19 cellular contexts compared by ENCODE assay signal in the genomic region with DNA sequence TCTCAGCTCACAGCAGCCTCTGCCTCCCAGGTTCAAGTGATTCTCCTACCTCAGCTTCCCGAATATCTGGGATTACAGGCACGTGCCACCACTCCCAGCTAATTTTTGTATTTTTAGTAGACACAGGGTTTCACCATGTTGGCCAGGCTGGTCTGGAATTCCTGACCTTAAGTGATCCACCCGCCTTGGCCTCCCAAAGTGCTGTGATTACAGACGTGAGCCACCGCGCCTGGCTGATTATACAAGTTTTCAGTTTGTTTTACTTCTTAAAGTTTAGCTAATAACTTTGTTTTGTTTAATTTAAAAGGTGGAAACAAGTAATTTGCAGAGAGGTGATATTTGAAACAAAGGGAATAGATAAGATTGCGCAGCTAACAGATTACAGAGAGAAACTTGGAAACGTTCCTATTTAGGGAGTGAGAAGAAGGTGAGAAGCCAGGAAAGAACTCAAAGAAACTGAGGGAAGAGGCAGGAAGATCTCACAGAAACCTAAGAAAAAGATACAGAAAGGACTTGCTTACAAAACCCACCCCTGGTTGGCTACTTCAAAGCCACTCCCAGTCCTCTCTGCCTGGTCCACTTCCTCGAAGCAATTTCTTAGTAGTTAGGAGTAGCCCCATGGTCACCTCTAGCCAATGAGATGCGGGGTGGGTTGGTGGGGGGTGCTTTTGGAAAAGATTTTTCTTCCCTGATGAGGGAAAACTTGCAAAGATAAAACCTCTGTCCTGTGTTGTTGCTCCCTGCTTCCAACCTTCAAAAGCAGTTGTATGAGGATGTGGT. TPM values are rescaled to one million over a fixed set of nuclear protein-coding genes. Genes with fewer than 3 reads are reported as not detected.
DNase-seq lines count a peak whose midpoint lies in the region; ATAC-seq and TF ChIP-seq lines count a peak whose summit lies in the region.
"Had no signal": no experiment of that assay in that cellular context is flagged by ENCODE, and none has a peak within 500 bp of the region (broad histone marks: within the 10 kb centered on the region; RNA-seq: fewer than 3 reads in every experiment).

No MANE protein-coding gene starts in this region.

- no peak overlapping the region for H4K5ac ChIP-seq in mesendoderm (ENCODE audit: low read length)

- no peak overlapping the region for H3K9ac ChIP-seq in mesendoderm (ENCODE audit: low read length)
- H3K9ac ChIP-seq: BLaER1 treated with 17β-estradiol and CSF1 and Interleukin-3, amounts not matched to agents 10 nM and 100 nM had no signal

- CTCF ChIA-PET in HEK293T (lab: Yijun Ruan, JAX): no interaction called here

- H2BK120ac ChIP-seq in mesendoderm (ENCODE audit: low read depth, low read length): no peak overlapping the region

- TF ChIP-seq CTCF in hepatocyte (IDR thresholded peaks at IDR 0.05; ENCODE audit: poor library complexity) (no peak), upper lobe of right lung (IDR thresholded peaks at IDR 0.05) (no peak)

- H3K9me2 ChIP-seq in hepatocyte (replicated peaks; ENCODE audit: insufficient read depth): no peaks in the 10 kb centered on the region

- ATAC-seq in upper lobe of right lung: peak; percentile 35
- ATAC-seq: CD8-positive, alpha-beta T cell; HCT116 had no signal

- no peak overlapping the region for H2BK5ac ChIP-seq in mesendoderm (ENCODE audit: low read length)

- H3K4ac ChIP-seq in mesendoderm (ENCODE audit: low read depth, low read length): no peak overlapping the region

- H2AFZ ChIP-seq in hepatocyte: peak overlapping the region; percentile 57

- no peak overlapping the region for H3K56ac ChIP-seq in mesendoderm (ENCODE audit: low read length)

- H2BK15ac ChIP-seq in mesendoderm (replicated peaks; ENCODE audit: low read depth): no peak overlapping the region

- no peak overlapping the region for H3K4me3 ChIP-seq in hepatocyte
- H3K4me3 ChIP-seq in mesendoderm (ENCODE audit: low read length): no peak overlapping the region
- H3K4me3 ChIP-seq in upper lobe of right lung: no peak overlapping the region
- H3K4me3 ChIP-seq: BLaER1 treated with 17β-estradiol and CSF1 and Interleukin-3, amounts not matched to agents 10 nM and 100 nM had no signal

- H3K27me3 ChIP-seq in hepatocyte (no peaks in the 10 kb centered on the region), mesendoderm (ENCODE audit: insufficient read depth, low read length, poor library complexity) (no peaks in the 10 kb centered on the region), upper lobe of right lung (no peaks in the 10 kb centered on the region)
- H3K27me3 ChIP-seq: BLaER1 treated with 17β-estradiol and CSF1 and Interleukin-3, amounts not matched to agents 10 nM and 100 nM had no signal

- no peak overlapping the region for H3K23ac ChIP-seq in mesendoderm (ENCODE audit: low read length)

- H3K4me1 ChIP-seq in hepatocyte (ENCODE audit: insufficient read depth) (peaks cover 27% of the 10 kb centered on the region), mesendoderm (ENCODE audit: control insufficient read depth, low read depth, low read length) (peaks cover 18% of the 10 kb centered on the region), upper lobe of right lung (peaks cover 13% of the 10 kb centered on the region)

- H3K79me2 ChIP-seq in hepatocyte (no peaks in the 10 kb centered on the region), mesendoderm (ENCODE audit: control insufficient read depth, insufficient read depth, low read length) (no peaks in the 10 kb centered on the region)

- no peak overlapping the region for H2AK5ac ChIP-seq in mesendoderm (ENCODE audit: low read length)

- H3K27ac ChIP-seq in hepatocyte (peak overlapping the region; percentile 35), mesendoderm (ENCODE audit: low read depth, low read length) (peak overlapping the region; percentile 25), upper lobe of right lung (no peak overlapping the region)
- H3K27ac ChIP-seq: BLaER1 treated with 17β-estradiol and CSF1 and Interleukin-3, amounts not matched to agents 10 nM and 100 nM had no signal

- H3K79me1 ChIP-seq in mesendoderm (ENCODE audit: low read length): no peaks in the 10 kb centered on the region

- H4K20me1 ChIP-seq in hepatocyte (ENCODE audit: insufficient read depth, poor library complexity, severe bottlenecking): no peaks in the 10 kb centered on the region
- H4K20me1 ChIP-seq: BLaER1 treated with 17β-estradiol and CSF1 and Interleukin-3, amounts not matched to agents 10 nM and 100 nM had no signal

- no peak overlapping the region for H4K8ac ChIP-seq in mesendoderm (ENCODE audit: low read depth, low read length)

- H3K9me3 ChIP-seq in hepatocyte (ENCODE audit: low read depth): no peaks in the 10 kb centered on the region
- H3K9me3 ChIP-seq in upper lobe of right lung: no peaks in the 10 kb centered on the region
- H3K9me3 ChIP-seq: BLaER1 treated with 17β-estradiol and CSF1 and Interleukin-3, amounts not matched to agents 10 nM and 100 nM had no signal

- no peaks in the 10 kb centered on the region for H3K36me3 ChIP-seq in hepatocyte (replicated peaks; ENCODE audit: insufficient read depth, low read depth)
- no peaks in the 10 kb centered on the region for H3K36me3 ChIP-seq in mesendoderm (ENCODE audit: control insufficient read depth, insufficient read depth, low read length)
- H3K36me3 ChIP-seq in upper lobe of right lung: no peaks in the 10 kb centered on the region
- H3K36me3 ChIP-seq: BLaER1 treated with 17β-estradiol and CSF1 and Interleukin-3, amounts not matched to agents 10 nM and 100 nM had no signal

- POLR2A ChIA-PET in HEK293T (lab: Yijun Ruan, JAX): no interaction called here

- H3K4me2 ChIP-seq in hepatocyte (peak overlapping the region; percentile 61), mesendoderm (ENCODE audit: low read length) (no peak overlapping the region)
- H3K4me2 ChIP-seq: BLaER1 treated with 17β-estradiol and CSF1 and Interleukin-3, amounts not matched to agents 10 nM and 100 nM had no signal

- H3K18ac ChIP-seq in mesendoderm (ENCODE audit: low read length): no peak overlapping the region

- intact Hi-C loops in upper lobe of right lung (cut with DNase I) (no loop called here), posterior vena cava (cut with DNase I) (no loop called here)

- DNase-seq in NCI-H226 (peak; percentile 62), hepatocyte (ENCODE audit: low spot score) (no peak), mesendoderm (peak; percentile 77), upper lobe of right lung (no peak), posterior vena cava (ENCODE audit: low spot score) (no peak), NAMALWA (ENCODE audit: low spot score) (no peak), HEK293T (ENCODE audit: extremely low spot score) (no peak)
- DNase-seq: CD8-positive, alpha-beta T cell; DMS53; GOT3; KG1; NCI-H187; NCI-H2107; NCI-H510A treated with DMSO at 0.1 percent for 48 hours; NCI-H774; OCI-M1; SHP77 had no signal

- 46% methylated on average over 10 of the region's 10 CpGs for WGBS in hepatocyte (ENCODE audit: low lambda C conversion rate, missing lambda C conversion rate)
- no CpG with 5 or more reads among the region's 10 CpGs for WGBS in mesendoderm (ENCODE audit: extremely low coverage, insufficient coverage, low lambda C conversion rate)

TF ChIP-seq in HEK293T, 16 proteins besides CTCF, POLR2A, EP300 and RAD21:
- TF ChIP-seq FOXA1 (IDR thresholded peaks at IDR 0.05) (no peak), ZNF384 (IDR thresholded peaks at IDR 0.05) (no peak), TARDBP (IDR thresholded peaks at IDR 0.05) (no peak), HDGF (IDR thresholded peaks at IDR 0.05; ENCODE audit: borderline replicate concordance) (no peak), CTBP1 (IDR thresholded peaks at IDR 0.05; ENCODE audit: borderline replicate concordance) (no peak), NFRKB (IDR thresholded peaks at IDR 0.05) (no peak), ARNT (IDR thresholded peaks at IDR 0.05) (no peak), PKNOX1 (IDR thresholded peaks at IDR 0.05) (no peak), FOXM1 (IDR thresholded peaks at IDR 0.05; ENCODE audit: borderline replicate concordance) (no peak), ELF4 (IDR thresholded peaks at IDR 0.05) (no peak), FOXK2 (IDR thresholded peaks at IDR 0.05) (no peak), BHLHE40 (IDR thresholded peaks at IDR 0.05; ENCODE audit: borderline replicate concordance) (no peak), LEF1 (IDR thresholded peaks at IDR 0.05; ENCODE audit: borderline replicate concordance) (no peak), L3MBTL2 (conservative IDR thresholded peaks at IDR 0.05) (no peak), SUZ12 (IDR thresholded peaks at IDR 0.05) (no peak), SP1 (IDR thresholded peaks at IDR 0.05) (no peak)

RNA-seq across cellular contexts. Expression of gene PDLIM1, which starts 15.0 kb away (rescaled TPM):
- total RNA-seq in hepatocyte (58.2 and 61.0 TPM in 2 replicates), upper lobe of right lung (190 TPM), posterior vena cava (100 to 1,000 TPM; 133 to 134 TPM)
- polyA plus RNA-seq in hepatocyte: 176 TPM in 2 replicates
- 212 TPM for polyA plus RNA-seq in mesendoderm (2013, experiment 1 of 2)
- 220 TPM for polyA plus RNA-seq in mesendoderm (2013, experiment 2 of 2)

Comparison
In these comparisons a context has a peak if more than half of its experiments do, and no peak if none do; other contexts are left out.
1. DNase-seq: peak in NCI-H226 (single experiment) and mesendoderm (single experiment); none in hepatocyte (single experiment), upper lobe of right lung (single experiment), posterior vena cava (single experiment), NAMALWA (single experiment) and HEK293T (single experiment).